Comparison of ENCODE assay signal across 28 cellular contexts in the genomic region with DNA sequence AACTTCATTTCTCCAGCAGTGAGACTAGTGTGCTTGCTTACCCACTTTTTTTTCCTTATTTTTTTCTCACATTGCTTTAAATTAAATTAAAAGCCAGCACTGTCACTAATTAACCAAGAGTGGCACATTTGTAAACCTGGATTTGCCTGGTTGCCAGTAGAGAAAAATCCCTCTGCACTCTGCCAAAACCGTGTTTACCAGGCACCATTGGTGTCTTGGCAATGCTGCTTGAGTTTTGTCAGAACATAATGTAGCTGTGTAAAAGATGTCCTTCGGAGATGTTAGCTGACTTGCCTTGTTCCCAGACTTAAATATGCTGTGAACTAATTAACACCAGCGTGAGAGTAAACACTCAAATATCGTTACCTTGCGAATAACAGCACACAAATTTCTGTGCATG.
"Had no signal": no experiment of that assay in that cellular context is flagged by ENCODE, and none has a peak within 500 bp of the region (broad histone marks: within the 10 kb centered on the region; RNA-seq: fewer than 3 reads in every experiment).

No MANE protein-coding gene starts in this region.

- H3K27me3 ChIP-seq: adrenal gland, cardiac muscle cell, esophagus squamous epithelium, left lung, testis, transverse colon had no signal

- H3K4me3 Mint-ChIP-seq: activated CD4-positive, alpha-beta T cell treated with anti-CD3 and anti-CD28 coated beads for 36 hours; activated naive CD4-positive, alpha-beta T cell treated with anti-CD3 and anti-CD28 coated beads for 36 hours; activated naive CD8-positive, alpha-beta T cell treated with anti-CD3 and anti-CD28 coated beads for 36 hours; activated T-helper 1 cell treated with anti-CD3 and anti-CD28 coated beads, Interleukin-12 subunit alpha, Interleukin-12 subunit beta, Interleukin-2, Interleukin-4 antibody, amounts not matched to agents 30 ng/mL and 10 ng/mL and 1 ng/mL, durations not matched to agents 14 hours and 24 hours and 36 hours; brain; naive thymus-derived CD8-positive, alpha-beta T cell; neural crest cell had no signal

- H3K9me3 Mint-ChIP-seq: brain had no signal

- H3K4me3 ChIP-seq: adrenal gland, cardiac muscle cell, esophagus squamous epithelium, left lung, lower lobe of right lung, testis, transverse colon had no signal

- DNase-seq: activated CD4-positive, alpha-beta T cell treated with anti-CD3 and anti-CD28 coated beads for 36 hours; activated CD4-positive, alpha-beta T cell treated with anti-CD3 and anti-CD28 coated beads, Interleukin-2, amount 50 U/mL, for 48 hours; activated CD4-positive, CD25-positive, alpha-beta regulatory T cell; activated CD8-positive, alpha-beta memory T cell treated with anti-CD3 and anti-CD28 coated beads, Interleukin-2, amount 50 U/mL, for 4 hours; activated effector memory CD4-positive, alpha-beta T cell treated with anti-CD3 and anti-CD28 coated beads, Interleukin-2, amount 50 U/mL, for 16 hours; activated naive CD4-positive, alpha-beta T cell treated with anti-CD3 and anti-CD28 coated beads for 36 hours; activated naive CD8-positive, alpha-beta T cell treated with anti-CD3 and anti-CD28 coated beads for 36 hours; activated T-cell treated with anti-CD3 and anti-CD28 coated beads, Interleukin-2, amount 50 U/mL, for 1 hour; adrenal gland; aorta; dermis blood vessel endothelial cell; effector CD4-positive, alpha-beta T cell; esophagus squamous epithelium; foreskin melanocyte; left lung; lower lobe of right lung; mesenchymal stem cell; naive thymus-derived CD8-positive, alpha-beta T cell; right cardiac atrium; stimulated activated CD4-positive, alpha-beta T cell treated with anti-CD3 and anti-CD28 coated beads, Interleukin-15, amount 100 ng/mL, for 24 hours; stimulated activated naive CD4-positive, alpha-beta T cell; testis; transverse colon had no signal

- H3K9ac ChIP-seq: parathyroid adenoma had no signal

- H3K4me1 Mint-ChIP-seq: activated CD4-positive, alpha-beta T cell treated with anti-CD3 and anti-CD28 coated beads for 36 hours; activated naive CD8-positive, alpha-beta T cell treated with anti-CD3 and anti-CD28 coated beads for 36 hours; naive thymus-derived CD8-positive, alpha-beta T cell had no signal

- H3K36me3 ChIP-seq: adrenal gland, cardiac muscle cell, esophagus squamous epithelium, left lung, lower lobe of right lung, transverse colon had no signal

- H3K27ac Mint-ChIP-seq: activated CD4-positive, alpha-beta T cell treated with anti-CD3 and anti-CD28 coated beads for 36 hours; activated naive CD4-positive, alpha-beta T cell treated with anti-CD3 and anti-CD28 coated beads for 36 hours; activated naive CD8-positive, alpha-beta T cell treated with anti-CD3 and anti-CD28 coated beads for 36 hours; activated T-helper 1 cell treated with anti-CD3 and anti-CD28 coated beads, Interleukin-12 subunit alpha, Interleukin-12 subunit beta, Interleukin-2, Interleukin-4 antibody, amounts not matched to agents 30 ng/mL and 10 ng/mL and 1 ng/mL, durations not matched to agents 14 hours and 24 hours and 36 hours; brain; naive thymus-derived CD8-positive, alpha-beta T cell had no signal

- H3K27ac ChIP-seq: adrenal gland, cardiac muscle cell, left lung, lower lobe of right lung, parathyroid adenoma, testis, transverse colon had no signal

- H3K4me1 ChIP-seq: adrenal gland, esophagus squamous epithelium, left lung, lower lobe of right lung, parathyroid adenoma, testis, transverse colon had no signal

- H3K9me3 ChIP-seq: adrenal gland, esophagus squamous epithelium, left lung, lower lobe of right lung, testis, transverse colon had no signal

- H3K36me3 Mint-ChIP-seq: activated naive CD8-positive, alpha-beta T cell treated with anti-CD3 and anti-CD28 coated beads for 36 hours; brain; naive thymus-derived CD8-positive, alpha-beta T cell had no signal

- H3K27me3 Mint-ChIP-seq: activated CD4-positive, alpha-beta T cell treated with anti-CD3 and anti-CD28 coated beads for 36 hours; activated naive CD8-positive, alpha-beta T cell treated with anti-CD3 and anti-CD28 coated beads for 36 hours; naive thymus-derived CD8-positive, alpha-beta T cell had no signal
